ENCODE assay signal across 18 cellular contexts in genomic region chr1:23469372-23469982, GRCh38.
"Had no signal": no experiment of that assay in that cellular context is flagged by ENCODE, and none has a peak within 500 bp of the region (broad histone marks: within the 10 kb centered on the region; RNA-seq: fewer than 3 reads in every experiment).

No MANE protein-coding gene starts in this region.

- H3K27ac ChIP-seq: foreskin keratinocyte had no signal

- H3K27me3 ChIP-seq: foreskin keratinocyte, tibial nerve had no signal

- H3K4me3 ChIP-seq: skin epidermis, tibial nerve had no signal

- H3K9me3 ChIP-seq: tibial nerve had no signal

- ATAC-seq: activated T-cell treated with anti-CD3 and anti-CD28 coated beads, Interleukin-2, amount 50 U/mL, for 72 hours; foreskin keratinocyte; left lobe of liver; natural killer cell; stimulated activated naive CD8-positive, alpha-beta T cell treated with anti-CD3 and anti-CD28 coated beads, Interleukin-15, amount 100 ng/mL, for 72 hours had no signal

- H3K36me3 ChIP-seq: tibial nerve had no signal

- DNase-seq: activated CD4-positive, alpha-beta memory T cell treated with anti-CD3 and anti-CD28 coated beads for 36 hours; activated CD4-positive, alpha-beta T cell treated with anti-CD3 and anti-CD28 coated beads for 48 hours; activated effector memory CD4-positive, alpha-beta T cell treated with Interleukin-2 at 50 U/mL for 16 hours; activated naive CD4-positive, alpha-beta T cell treated with anti-CD3 and anti-CD28 coated beads for 36 hours; activated naive CD8-positive, alpha-beta T cell treated with anti-CD3 and anti-CD28 coated beads, Interleukin-2, amount 10 ng/mL, durations not matched to agents 7 days and 5 days; activated T-cell treated with anti-CD3 and anti-CD28 coated beads, Interleukin-2, amount 50 U/mL, for 72 hours; amygdala; caudate nucleus; effector CD8-positive, alpha-beta T cell; erythroblast; foreskin keratinocyte; midbrain; natural killer cell; stimulated activated CD4-positive, alpha-beta T cell treated with anti-CD3 and anti-CD28 coated beads, Interleukin-1b, Interleukin-23, amount 100 ng/mL, for 48 hours; stimulated activated naive CD8-positive, alpha-beta T cell treated with anti-CD3 and anti-CD28 coated beads, Interleukin-15, amount 100 ng/mL, for 72 hours had no signal
